1 cellular context compared by ENCODE assay signal in genomic region chr3:173739716-173740115, GRCh38.
TF ChIP-seq lines count a peak whose summit lies in the region.

No MANE protein-coding gene starts in this region.

TF ChIP-seq in SK-N-SH, 30 proteins besides CTCF, POLR2A, EP300 and RAD21 (continued from another document):
- no peak for TF ChIP-seq IRF3 (IDR thresholded peaks at IDR 0.05; ENCODE audit: low read depth, low read length)
- peak; percentile 79 for TF ChIP-seq FOSL2 (IDR thresholded peaks at IDR 0.05; ENCODE audit: borderline replicate concordance, low read depth)
- TF ChIP-seq TAF1 (IDR thresholded peaks at IDR 0.05; ENCODE audit: borderline replicate concordance, low read depth, low read length), result no peak
- TF ChIP-seq USF1 (IDR thresholded peaks at IDR 0.05; ENCODE audit: borderline replicate concordance, low read depth), result no peak
- peak; percentile 70; the same call in 1 of the 2 replicates for TF ChIP-seq TEAD4 (IDR thresholded peaks at IDR 0.05; ENCODE audit: borderline replicate concordance, insufficient read depth)
- no peak for TF ChIP-seq SIN3A (IDR thresholded peaks at IDR 0.05; ENCODE audit: borderline replicate concordance, low read depth, low read length)
- no peak for TF ChIP-seq GATA2 (CRISPR knock-in tag; IDR thresholded peaks at IDR 0.05)
- no peak for TF ChIP-seq GABPA (IDR thresholded peaks at IDR 0.05; ENCODE audit: low read depth)
